Comparison of ENCODE assay signal across 2 cellular contexts in the genomic region with DNA sequence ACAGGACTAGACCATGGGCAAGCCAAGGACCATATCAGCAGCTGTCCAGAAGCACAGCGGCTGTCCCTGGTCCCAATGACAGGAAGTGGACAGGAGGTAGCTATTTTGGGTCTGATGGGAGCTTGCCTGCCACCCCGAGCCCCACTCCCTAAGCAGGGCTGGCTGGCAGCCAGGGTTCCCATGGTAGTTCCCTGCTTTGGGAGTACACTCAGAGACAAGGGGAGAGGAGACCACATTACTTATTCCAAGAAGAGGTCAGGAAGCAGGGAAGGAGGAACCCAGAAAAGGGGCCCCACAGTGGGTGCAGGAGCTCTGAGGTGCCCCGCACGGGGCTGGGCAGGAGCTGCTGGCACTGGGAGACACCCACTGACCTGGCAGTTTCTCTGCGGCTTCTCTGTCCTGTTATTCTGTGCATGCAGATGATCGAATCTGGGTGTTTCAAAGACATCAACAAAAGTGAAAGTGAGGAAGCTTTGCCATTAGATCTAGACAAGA.
TF ChIP-seq lines count a peak whose summit lies in the region.

No MANE protein-coding gene starts in this region.

TF ChIP-seq in SK-N-SH, 30 proteins besides CTCF, POLR2A, EP300 and RAD21 (continued from another document):
- TF ChIP-seq, protein P1, sequence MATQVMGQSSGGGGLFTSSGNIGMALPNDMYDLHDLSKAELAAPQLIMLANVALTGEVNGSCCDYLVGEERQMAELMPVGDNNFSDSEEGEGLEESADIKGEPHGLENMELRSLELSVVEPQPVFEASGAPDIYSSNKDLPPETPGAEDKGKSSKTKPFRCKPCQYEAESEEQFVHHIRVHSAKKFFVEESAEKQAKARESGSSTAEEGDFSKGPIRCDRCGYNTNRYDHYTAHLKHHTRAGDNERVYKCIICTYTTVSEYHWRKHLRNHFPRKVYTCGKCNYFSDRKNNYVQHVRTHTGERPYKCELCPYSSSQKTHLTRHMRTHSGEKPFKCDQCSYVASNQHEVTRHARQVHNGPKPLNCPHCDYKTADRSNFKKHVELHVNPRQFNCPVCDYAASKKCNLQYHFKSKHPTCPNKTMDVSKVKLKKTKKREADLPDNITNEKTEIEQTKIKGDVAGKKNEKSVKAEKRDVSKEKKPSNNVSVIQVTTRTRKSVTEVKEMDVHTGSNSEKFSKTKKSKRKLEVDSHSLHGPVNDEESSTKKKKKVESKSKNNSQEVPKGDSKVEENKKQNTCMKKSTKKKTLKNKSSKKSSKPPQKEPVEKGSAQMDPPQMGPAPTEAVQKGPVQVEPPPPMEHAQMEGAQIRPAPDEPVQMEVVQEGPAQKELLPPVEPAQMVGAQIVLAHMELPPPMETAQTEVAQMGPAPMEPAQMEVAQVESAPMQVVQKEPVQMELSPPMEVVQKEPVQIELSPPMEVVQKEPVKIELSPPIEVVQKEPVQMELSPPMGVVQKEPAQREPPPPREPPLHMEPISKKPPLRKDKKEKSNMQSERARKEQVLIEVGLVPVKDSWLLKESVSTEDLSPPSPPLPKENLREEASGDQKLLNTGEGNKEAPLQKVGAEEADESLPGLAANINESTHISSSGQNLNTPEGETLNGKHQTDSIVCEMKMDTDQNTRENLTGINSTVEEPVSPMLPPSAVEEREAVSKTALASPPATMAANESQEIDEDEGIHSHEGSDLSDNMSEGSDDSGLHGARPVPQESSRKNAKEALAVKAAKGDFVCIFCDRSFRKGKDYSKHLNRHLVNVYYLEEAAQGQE (IDR thresholded peaks at IDR 0.05; ENCODE audit: low read depth, low read length): no peak
- TF ChIP-seq GATA2 (CRISPR knock-in tag; IDR thresholded peaks at IDR 0.05): no peak

TF ChIP-seq in SK-N-SH treated with all-trans-retinoic acid at 6 μM for 48 hours, 23 proteins besides CTCF, POLR2A, EP300 and RAD21 (continued from another document):
- TF ChIP-seq, protein P2, sequence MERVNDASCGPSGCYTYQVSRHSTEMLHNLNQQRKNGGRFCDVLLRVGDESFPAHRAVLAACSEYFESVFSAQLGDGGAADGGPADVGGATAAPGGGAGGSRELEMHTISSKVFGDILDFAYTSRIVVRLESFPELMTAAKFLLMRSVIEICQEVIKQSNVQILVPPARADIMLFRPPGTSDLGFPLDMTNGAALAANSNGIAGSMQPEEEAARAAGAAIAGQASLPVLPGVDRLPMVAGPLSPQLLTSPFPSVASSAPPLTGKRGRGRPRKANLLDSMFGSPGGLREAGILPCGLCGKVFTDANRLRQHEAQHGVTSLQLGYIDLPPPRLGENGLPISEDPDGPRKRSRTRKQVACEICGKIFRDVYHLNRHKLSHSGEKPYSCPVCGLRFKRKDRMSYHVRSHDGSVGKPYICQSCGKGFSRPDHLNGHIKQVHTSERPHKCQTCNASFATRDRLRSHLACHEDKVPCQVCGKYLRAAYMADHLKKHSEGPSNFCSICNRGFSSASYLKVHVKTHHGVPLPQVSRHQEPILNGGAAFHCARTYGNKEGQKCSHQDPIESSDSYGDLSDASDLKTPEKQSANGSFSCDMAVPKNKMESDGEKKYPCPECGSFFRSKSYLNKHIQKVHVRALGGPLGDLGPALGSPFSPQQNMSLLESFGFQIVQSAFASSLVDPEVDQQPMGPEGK (CRISPR knock-in tag; IDR thresholded peaks at IDR 0.05; ENCODE audit: borderline replicate concordance): no peak
- no peak for TF ChIP-seq OSR1 (CRISPR knock-in tag; IDR thresholded peaks at IDR 0.05)
- no peak for TF ChIP-seq PPARA (CRISPR knock-in tag; IDR thresholded peaks at IDR 0.05; ENCODE audit: borderline replicate concordance)
- no peak for TF ChIP-seq ZFP3 (CRISPR knock-in tag; IDR thresholded peaks at IDR 0.05)
- TF ChIP-seq ZFP30 (CRISPR knock-in tag; IDR thresholded peaks at IDR 0.05): no peak
- TF ChIP-seq, protein P3, sequence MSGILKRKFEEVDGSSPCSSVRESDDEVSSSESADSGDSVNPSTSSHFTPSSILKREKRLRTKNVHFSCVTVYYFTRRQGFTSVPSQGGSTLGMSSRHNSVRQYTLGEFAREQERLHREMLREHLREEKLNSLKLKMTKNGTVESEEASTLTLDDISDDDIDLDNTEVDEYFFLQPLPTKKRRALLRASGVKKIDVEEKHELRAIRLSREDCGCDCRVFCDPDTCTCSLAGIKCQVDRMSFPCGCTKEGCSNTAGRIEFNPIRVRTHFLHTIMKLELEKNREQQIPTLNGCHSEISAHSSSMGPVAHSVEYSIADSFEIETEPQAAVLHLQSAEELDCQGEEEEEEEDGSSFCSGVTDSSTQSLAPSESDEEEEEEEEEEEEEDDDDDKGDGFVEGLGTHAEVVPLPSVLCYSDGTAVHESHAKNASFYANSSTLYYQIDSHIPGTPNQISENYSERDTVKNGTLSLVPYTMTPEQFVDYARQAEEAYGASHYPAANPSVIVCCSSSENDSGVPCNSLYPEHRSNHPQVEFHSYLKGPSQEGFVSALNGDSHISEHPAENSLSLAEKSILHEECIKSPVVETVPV (CRISPR knock-in tag; IDR thresholded peaks at IDR 0.05): no peak
- TF ChIP-seq, protein P4, sequence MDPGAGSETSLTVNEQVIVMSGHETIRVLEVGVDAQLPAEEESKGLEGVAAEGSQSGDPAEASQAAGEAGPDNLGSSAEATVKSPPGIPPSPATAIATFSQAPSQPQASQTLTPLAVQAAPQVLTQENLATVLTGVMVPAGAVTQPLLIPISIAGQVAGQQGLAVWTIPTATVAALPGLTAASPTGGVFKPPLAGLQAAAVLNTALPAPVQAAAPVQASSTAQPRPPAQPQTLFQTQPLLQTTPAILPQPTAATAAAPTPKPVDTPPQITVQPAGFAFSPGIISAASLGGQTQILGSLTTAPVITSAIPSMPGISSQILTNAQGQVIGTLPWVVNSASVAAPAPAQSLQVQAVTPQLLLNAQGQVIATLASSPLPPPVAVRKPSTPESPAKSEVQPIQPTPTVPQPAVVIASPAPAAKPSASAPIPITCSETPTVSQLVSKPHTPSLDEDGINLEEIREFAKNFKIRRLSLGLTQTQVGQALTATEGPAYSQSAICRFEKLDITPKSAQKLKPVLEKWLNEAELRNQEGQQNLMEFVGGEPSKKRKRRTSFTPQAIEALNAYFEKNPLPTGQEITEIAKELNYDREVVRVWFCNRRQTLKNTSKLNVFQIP (CRISPR knock-in tag; IDR thresholded peaks at IDR 0.05; ENCODE audit: borderline replicate concordance, low read depth): no peak
- TF ChIP-seq ZC3H10 (CRISPR knock-in tag; IDR thresholded peaks at IDR 0.05): no peak
- TF ChIP-seq BACH2 (CRISPR knock-in tag; IDR thresholded peaks at IDR 0.05; ENCODE audit: borderline replicate concordance): no peak
